31 cellular contexts compared by ENCODE assay signal in the genomic region with DNA sequence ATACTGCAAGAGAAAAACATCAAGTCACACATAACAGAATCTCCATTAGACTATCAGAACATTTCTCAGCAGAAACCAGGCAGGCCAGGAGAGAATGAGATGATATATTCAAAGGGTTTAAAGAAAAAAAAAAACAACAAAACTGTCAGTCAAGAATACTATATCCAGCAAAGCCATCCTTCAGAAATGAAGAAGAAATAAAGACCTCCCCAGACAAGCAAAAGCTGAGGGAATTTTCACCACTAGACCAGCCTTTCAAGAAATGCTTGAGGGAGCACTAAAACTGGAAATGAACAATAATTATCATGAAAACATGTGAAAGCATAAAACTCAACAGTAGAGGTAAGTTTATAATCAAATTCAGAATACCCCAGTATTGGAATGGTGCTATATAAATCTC. TPM values are rescaled to one million over a fixed set of nuclear protein-coding genes. Genes with fewer than 3 reads are reported as not detected.
"Had no signal": no experiment of that assay in that cellular context is flagged by ENCODE, and none has a peak within 500 bp of the region (broad histone marks: within the 10 kb centered on the region; RNA-seq: fewer than 3 reads in every experiment).

No MANE protein-coding gene starts in this region.

- FAIRE-seq: colon, endometrium, frontal cortex had no signal

- H3K27me3 Mint-ChIP-seq: effector memory CD8-positive, alpha-beta T cell had no signal

- H3K4me1 ChIP-seq: colonic mucosa had no signal

- H3K27ac ChIP-seq: colonic mucosa, coronary artery, dorsolateral prefrontal cortex, epithelial cell of prostate, esophagus muscularis mucosa, esophagus squamous epithelium, foreskin keratinocyte, gastrocnemius medialis, gastroesophageal sphincter, heart left ventricle, heart right ventricle had no signal

- DNase-seq: colonic mucosa; cortex of kidney; dermis blood vessel endothelial cell; dorsolateral prefrontal cortex; effector CD4-positive, alpha-beta T cell; effector CD8-positive, alpha-beta T cell; effector memory CD4-positive, alpha-beta T cell; effector memory CD8-positive, alpha-beta T cell; endodermal cell; erythroblast; esophagus squamous epithelium; foreskin fibroblast; foreskin keratinocyte; foreskin melanocyte; gastrocnemius medialis; glutamatergic neuron; head of caudate nucleus; heart left ventricle; heart right ventricle had no signal

- H3K4me3 ChIP-seq: colonic mucosa, coronary artery, dorsolateral prefrontal cortex, esophagus muscularis mucosa, esophagus squamous epithelium, gastrocnemius medialis, gastroesophageal sphincter, heart left ventricle, heart right ventricle had no signal

- H3K36me3 ChIP-seq: colonic mucosa, esophagus muscularis mucosa, esophagus squamous epithelium, gastrocnemius medialis, gastroesophageal sphincter, heart left ventricle, heart right ventricle had no signal

- ATAC-seq: effector memory CD8-positive, alpha-beta T cell; esophagus mucosa; foreskin keratinocyte; gastrocnemius medialis; gastroesophageal sphincter; heart left ventricle; heart right ventricle had no signal

- H3K27ac Mint-ChIP-seq: dendritic cell treated with granulocyte-macrophage colony-stimulating factor and Interleukin-4, amounts not matched to agents 40 ng/mL and 50 ng/mL, for 4 days; endodermal cell had no signal

- H3K9me3 ChIP-seq: colonic mucosa, esophagus squamous epithelium, gastrocnemius medialis had no signal

- H3K9me3 Mint-ChIP-seq: effector memory CD8-positive, alpha-beta T cell; endodermal cell had no signal

- H3K4me3 Mint-ChIP-seq: dendritic cell treated with granulocyte-macrophage colony-stimulating factor and Interleukin-4, amounts not matched to agents 40 ng/mL and 50 ng/mL, for 4 days; effector memory CD8-positive, alpha-beta T cell; endodermal cell had no signal

RNA-seq across cellular contexts. Expression of gene MCOLN2, which starts 47.2 kb away (rescaled TPM):
- total RNA-seq: dermis blood vessel endothelial cell, dermis microvascular lymphatic vessel endothelial cell, endothelial cell of umbilical vein, frontal cortex, glomerular endothelial cell had no signal

RNA-seq across cellular contexts. Expression of gene LPAR3, which starts 56.7 kb away (rescaled TPM):
- total RNA-seq: endothelial cell of umbilical vein, gastrocnemius medialis had no signal
